ENCODE assay signal across 1 cellular context in the genomic region with DNA sequence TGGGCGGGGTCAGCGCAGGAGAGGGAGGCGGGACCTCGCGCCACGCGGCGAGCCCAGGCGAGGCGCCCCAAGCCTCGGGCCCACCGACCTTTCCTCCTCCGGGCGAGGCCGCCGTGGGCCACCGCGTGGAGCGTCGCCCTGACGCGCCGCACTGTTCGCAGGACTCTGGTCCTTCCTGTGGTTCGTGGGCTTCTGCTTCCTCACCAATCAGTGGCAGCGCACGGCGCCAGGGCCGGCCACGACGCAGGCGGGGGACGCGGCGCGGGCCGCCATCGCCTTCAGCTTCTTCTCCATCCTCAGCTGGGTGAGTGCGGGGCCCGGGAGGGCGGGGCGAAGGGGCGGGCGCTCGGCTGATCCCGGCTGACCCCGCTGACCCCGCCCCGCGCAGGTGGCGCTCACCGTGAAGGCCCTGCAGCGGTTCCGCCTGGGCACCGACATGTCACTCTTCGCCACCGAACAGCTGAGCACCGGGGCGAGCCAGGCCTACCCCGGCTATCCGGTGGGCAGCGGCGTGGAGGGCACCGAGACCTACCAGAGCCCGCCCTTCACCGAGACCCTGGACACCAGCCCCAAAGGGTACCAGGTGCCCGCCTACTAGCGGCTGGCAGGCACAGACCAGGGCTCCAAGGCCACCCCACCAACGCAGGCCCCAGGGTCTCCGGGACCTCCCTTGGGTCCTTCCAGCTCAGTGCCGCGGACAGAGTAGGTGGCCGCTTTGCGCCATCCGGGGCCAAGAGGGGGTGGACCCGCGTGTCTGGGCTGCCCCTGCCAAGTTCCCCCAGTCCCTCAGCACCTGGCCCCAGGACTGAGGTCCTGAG.
TF ChIP-seq lines count a peak whose summit lies in the region.

No MANE protein-coding gene starts in this region.

TF ChIP-seq in K562, 482 proteins besides CTCF, POLR2A, EP300 and RAD21 (continued from another document and continues in another):
- TF ChIP-seq, protein P1, sequence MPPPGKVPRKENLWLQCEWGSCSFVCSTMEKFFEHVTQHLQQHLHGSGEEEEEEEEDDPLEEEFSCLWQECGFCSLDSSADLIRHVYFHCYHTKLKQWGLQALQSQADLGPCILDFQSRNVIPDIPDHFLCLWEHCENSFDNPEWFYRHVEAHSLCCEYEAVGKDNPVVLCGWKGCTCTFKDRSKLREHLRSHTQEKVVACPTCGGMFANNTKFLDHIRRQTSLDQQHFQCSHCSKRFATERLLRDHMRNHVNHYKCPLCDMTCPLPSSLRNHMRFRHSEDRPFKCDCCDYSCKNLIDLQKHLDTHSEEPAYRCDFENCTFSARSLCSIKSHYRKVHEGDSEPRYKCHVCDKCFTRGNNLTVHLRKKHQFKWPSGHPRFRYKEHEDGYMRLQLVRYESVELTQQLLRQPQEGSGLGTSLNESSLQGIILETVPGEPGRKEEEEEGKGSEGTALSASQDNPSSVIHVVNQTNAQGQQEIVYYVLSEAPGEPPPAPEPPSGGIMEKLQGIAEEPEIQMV (tag; conservative IDR thresholded peaks at IDR 0.05; ENCODE audit: low read depth), result no peak
- TF ChIP-seq YY1 (IDR thresholded peaks at IDR 0.05; ENCODE audit: borderline replicate concordance in 1 of 3, control insufficient read depth in 1 of 3, extremely low read depth in 1 of 3, insufficient read depth in 3 of 3, insufficient read length in 1 of 3, insufficient replicate concordance in 2 of 3, low read depth in 1 of 3, low read length in 2 of 3) (peak in 2 of 3 experiments; percentile 50 to 75), CEBPB (tag; IDR thresholded peaks at IDR 0.05) (no peak), ZNF253 (CRISPR knock-in tag; conservative IDR thresholded peaks at IDR 0.05) (no peak), SRSF1 (IDR thresholded peaks at IDR 0.05; ENCODE audit: low read depth, low read length) (no peak), ZEB2 (IDR thresholded peaks at IDR 0.05) (no peak), ZNF699 (CRISPR knock-in tag; IDR thresholded peaks at IDR 0.05; ENCODE audit: insufficient replicate concordance) (no peak), NRF1 (conservative IDR thresholded peaks at IDR 0.05 in 1 of 2, IDR thresholded peaks at IDR 0.05 in 1 of 2) (peak; percentile 74 to 76)
- TF ChIP-seq, protein P2, sequence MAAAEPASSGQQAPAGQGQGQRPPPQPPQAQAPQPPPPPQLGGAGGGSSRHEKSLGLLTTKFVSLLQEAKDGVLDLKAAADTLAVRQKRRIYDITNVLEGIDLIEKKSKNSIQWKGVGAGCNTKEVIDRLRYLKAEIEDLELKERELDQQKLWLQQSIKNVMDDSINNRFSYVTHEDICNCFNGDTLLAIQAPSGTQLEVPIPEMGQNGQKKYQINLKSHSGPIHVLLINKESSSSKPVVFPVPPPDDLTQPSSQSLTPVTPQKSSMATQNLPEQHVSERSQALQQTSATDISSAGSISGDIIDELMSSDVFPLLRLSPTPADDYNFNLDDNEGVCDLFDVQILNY (CRISPR knock-in tag; IDR thresholded peaks at IDR 0.05), result peak; percentile 90
- TF ChIP-seq, protein P3, sequence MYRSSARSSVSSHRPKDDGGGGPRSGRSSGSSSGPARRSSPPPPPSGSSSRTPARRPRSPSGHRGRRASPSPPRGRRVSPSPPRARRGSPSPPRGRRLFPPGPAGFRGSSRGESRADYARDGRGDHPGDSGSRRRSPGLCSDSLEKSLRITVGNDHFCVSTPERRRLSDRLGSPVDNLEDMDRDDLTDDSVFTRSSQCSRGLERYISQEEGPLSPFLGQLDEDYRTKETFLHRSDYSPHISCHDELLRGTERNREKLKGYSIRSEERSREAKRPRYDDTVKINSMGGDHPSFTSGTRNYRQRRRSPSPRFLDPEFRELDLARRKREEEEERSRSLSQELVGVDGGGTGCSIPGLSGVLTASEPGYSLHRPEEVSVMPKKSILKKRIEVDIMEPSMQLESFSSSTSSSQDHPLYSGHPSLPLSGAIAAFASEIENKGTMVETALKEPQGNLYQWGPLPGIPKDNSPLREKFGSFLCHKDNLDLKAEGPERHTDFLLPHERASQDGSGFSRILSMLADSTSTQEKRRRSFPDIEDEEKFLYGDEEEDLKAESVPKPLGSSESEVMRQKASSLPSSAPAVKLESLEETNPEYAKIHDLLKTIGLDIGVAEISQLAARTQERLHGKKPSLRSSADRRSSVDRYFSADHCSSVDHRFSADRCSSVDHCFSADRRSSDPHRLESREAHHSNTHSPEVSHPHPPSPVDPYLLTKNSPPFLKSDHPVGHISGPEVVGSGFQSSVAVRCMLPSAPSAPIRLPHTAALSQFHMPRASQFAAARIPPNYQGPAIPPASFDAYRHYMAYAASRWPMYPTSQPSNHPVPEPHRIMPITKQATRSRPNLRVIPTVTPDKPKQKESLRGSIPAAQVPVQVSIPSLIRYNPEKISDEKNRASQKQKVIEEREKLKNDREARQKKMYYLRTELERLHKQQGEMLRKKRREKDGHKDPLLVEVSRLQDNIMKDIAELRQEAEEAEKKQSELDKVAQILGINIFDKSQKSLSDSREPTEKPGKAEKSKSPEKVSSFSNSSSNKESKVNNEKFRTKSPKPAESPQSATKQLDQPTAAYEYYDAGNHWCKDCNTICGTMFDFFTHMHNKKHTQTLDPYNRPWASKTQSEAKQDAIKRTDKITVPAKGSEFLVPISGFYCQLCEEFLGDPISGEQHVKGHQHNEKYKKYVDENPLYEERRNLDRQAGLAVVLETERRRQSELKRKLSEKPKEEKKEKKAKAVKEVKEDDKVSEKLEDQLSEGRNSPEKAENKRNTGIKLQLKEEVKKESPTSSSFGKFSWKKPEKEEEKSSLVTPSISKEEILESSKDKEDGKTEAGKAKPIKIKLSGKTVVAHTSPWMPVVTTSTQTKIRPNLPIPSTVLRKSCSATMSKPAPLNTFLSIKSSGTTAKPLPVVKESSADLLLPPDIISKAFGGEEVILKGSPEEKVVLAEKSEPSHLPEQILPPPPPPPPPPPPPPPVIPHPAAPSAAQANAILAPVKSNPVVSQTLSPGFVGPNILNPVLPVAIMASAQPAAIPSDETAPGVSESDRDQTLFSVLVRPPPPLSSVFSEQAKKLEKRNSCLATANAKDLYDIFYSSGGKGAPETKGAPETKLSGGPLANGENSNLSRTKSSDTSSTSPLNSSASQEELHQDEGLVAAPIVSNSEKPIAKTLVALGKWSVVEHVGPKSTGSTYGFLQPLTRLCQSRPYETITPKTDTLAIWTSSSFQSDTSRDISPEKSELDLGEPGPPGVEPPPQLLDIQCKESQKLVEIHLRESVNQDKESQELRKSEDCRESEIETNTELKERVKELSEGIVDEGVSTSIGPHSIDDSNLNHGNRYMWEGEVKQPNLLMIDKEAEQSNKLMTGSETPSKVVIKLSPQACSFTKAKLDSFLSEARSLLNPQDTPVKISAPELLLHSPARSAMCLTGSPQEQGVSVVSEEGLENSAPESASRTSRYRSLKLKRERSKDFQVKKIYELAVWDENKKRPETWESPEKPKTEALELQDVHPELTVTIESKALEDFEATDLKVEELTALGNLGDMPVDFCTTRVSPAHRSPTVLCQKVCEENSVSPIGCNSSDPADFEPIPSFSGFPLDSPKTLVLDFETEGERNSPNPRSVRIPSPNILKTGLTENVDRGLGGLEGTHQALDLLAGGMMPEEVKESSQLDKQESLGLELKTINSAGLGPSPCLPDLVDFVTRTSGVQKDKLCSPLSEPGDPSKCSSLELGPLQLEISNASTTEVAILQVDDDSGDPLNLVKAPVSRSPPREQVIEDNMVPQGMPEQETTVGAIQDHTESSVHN (IDR thresholded peaks at IDR 0.05; ENCODE audit: borderline replicate concordance in 1 of 2, low read depth in 1 of 2), result no peak
- TF ChIP-seq, protein P4, sequence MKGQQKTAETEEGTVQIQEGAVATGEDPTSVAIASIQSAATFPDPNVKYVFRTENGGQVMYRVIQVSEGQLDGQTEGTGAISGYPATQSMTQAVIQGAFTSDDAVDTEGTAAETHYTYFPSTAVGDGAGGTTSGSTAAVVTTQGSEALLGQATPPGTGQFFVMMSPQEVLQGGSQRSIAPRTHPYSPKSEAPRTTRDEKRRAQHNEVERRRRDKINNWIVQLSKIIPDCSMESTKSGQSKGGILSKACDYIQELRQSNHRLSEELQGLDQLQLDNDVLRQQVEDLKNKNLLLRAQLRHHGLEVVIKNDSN (CRISPR knock-in tag; IDR thresholded peaks at IDR 0.05), result no peak
- TF ChIP-seq, protein P5, sequence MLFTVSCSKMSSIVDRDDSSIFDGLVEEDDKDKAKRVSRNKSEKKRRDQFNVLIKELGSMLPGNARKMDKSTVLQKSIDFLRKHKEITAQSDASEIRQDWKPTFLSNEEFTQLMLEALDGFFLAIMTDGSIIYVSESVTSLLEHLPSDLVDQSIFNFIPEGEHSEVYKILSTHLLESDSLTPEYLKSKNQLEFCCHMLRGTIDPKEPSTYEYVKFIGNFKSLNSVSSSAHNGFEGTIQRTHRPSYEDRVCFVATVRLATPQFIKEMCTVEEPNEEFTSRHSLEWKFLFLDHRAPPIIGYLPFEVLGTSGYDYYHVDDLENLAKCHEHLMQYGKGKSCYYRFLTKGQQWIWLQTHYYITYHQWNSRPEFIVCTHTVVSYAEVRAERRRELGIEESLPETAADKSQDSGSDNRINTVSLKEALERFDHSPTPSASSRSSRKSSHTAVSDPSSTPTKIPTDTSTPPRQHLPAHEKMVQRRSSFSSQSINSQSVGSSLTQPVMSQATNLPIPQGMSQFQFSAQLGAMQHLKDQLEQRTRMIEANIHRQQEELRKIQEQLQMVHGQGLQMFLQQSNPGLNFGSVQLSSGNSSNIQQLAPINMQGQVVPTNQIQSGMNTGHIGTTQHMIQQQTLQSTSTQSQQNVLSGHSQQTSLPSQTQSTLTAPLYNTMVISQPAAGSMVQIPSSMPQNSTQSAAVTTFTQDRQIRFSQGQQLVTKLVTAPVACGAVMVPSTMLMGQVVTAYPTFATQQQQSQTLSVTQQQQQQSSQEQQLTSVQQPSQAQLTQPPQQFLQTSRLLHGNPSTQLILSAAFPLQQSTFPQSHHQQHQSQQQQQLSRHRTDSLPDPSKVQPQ (CRISPR knock-in tag; IDR thresholded peaks at IDR 0.05; ENCODE audit: borderline replicate concordance), result no peak
- TF ChIP-seq, protein P6, sequence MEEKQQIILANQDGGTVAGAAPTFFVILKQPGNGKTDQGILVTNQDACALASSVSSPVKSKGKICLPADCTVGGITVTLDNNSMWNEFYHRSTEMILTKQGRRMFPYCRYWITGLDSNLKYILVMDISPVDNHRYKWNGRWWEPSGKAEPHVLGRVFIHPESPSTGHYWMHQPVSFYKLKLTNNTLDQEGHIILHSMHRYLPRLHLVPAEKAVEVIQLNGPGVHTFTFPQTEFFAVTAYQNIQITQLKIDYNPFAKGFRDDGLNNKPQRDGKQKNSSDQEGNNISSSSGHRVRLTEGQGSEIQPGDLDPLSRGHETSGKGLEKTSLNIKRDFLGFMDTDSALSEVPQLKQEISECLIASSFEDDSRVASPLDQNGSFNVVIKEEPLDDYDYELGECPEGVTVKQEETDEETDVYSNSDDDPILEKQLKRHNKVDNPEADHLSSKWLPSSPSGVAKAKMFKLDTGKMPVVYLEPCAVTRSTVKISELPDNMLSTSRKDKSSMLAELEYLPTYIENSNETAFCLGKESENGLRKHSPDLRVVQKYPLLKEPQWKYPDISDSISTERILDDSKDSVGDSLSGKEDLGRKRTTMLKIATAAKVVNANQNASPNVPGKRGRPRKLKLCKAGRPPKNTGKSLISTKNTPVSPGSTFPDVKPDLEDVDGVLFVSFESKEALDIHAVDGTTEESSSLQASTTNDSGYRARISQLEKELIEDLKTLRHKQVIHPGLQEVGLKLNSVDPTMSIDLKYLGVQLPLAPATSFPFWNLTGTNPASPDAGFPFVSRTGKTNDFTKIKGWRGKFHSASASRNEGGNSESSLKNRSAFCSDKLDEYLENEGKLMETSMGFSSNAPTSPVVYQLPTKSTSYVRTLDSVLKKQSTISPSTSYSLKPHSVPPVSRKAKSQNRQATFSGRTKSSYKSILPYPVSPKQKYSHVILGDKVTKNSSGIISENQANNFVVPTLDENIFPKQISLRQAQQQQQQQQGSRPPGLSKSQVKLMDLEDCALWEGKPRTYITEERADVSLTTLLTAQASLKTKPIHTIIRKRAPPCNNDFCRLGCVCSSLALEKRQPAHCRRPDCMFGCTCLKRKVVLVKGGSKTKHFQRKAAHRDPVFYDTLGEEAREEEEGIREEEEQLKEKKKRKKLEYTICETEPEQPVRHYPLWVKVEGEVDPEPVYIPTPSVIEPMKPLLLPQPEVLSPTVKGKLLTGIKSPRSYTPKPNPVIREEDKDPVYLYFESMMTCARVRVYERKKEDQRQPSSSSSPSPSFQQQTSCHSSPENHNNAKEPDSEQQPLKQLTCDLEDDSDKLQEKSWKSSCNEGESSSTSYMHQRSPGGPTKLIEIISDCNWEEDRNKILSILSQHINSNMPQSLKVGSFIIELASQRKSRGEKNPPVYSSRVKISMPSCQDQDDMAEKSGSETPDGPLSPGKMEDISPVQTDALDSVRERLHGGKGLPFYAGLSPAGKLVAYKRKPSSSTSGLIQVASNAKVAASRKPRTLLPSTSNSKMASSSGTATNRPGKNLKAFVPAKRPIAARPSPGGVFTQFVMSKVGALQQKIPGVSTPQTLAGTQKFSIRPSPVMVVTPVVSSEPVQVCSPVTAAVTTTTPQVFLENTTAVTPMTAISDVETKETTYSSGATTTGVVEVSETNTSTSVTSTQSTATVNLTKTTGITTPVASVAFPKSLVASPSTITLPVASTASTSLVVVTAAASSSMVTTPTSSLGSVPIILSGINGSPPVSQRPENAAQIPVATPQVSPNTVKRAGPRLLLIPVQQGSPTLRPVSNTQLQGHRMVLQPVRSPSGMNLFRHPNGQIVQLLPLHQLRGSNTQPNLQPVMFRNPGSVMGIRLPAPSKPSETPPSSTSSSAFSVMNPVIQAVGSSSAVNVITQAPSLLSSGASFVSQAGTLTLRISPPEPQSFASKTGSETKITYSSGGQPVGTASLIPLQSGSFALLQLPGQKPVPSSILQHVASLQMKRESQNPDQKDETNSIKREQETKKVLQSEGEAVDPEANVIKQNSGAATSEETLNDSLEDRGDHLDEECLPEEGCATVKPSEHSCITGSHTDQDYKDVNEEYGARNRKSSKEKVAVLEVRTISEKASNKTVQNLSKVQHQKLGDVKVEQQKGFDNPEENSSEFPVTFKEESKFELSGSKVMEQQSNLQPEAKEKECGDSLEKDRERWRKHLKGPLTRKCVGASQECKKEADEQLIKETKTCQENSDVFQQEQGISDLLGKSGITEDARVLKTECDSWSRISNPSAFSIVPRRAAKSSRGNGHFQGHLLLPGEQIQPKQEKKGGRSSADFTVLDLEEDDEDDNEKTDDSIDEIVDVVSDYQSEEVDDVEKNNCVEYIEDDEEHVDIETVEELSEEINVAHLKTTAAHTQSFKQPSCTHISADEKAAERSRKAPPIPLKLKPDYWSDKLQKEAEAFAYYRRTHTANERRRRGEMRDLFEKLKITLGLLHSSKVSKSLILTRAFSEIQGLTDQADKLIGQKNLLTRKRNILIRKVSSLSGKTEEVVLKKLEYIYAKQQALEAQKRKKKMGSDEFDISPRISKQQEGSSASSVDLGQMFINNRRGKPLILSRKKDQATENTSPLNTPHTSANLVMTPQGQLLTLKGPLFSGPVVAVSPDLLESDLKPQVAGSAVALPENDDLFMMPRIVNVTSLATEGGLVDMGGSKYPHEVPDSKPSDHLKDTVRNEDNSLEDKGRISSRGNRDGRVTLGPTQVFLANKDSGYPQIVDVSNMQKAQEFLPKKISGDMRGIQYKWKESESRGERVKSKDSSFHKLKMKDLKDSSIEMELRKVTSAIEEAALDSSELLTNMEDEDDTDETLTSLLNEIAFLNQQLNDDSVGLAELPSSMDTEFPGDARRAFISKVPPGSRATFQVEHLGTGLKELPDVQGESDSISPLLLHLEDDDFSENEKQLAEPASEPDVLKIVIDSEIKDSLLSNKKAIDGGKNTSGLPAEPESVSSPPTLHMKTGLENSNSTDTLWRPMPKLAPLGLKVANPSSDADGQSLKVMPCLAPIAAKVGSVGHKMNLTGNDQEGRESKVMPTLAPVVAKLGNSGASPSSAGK (IDR thresholded peaks at IDR 0.05), result peak; percentile 92
